In genomic region chr10:52965938-52966401, GRCh38 we compare ENCODE assay signal across 9 cellular contexts.
A peak's percentile ranks its signal among the peaks of the same experiment; 100 is the strongest.
DNase-seq lines count a peak whose midpoint lies in the region; ATAC-seq and TF ChIP-seq lines count a peak whose summit lies in the region.
"Had no signal": no experiment of that assay in that cellular context is flagged by ENCODE, and none has a peak within 500 bp of the region (broad histone marks: within the 10 kb centered on the region; RNA-seq: fewer than 3 reads in every experiment).

No MANE protein-coding gene starts in this region.

- no peaks in the 10 kb centered on the region for H3K27me3 Mint-ChIP-seq in activated naive CD4-positive, alpha-beta T cell treated with anti-CD3 and anti-CD28 coated beads for 36 hours (ENCODE audit: low read depth)

- no peaks in the 10 kb centered on the region for H3K36me3 ChIP-seq in GM06990 (ENCODE audit: control insufficient read depth, insufficient read depth, low read length)

- H3K4me3 Mint-ChIP-seq in activated naive CD4-positive, alpha-beta T cell treated with anti-CD3 and anti-CD28 coated beads for 36 hours: no peak overlapping the region

- CTCF ChIA-PET in activated naive CD4-positive, alpha-beta T cell treated with anti-CD3 and anti-CD28 coated beads for 36 hours (lab: Charles Lee): no interaction called here

- DNase-seq in GM06990 (ENCODE audit: extremely low read depth, insufficient read length): peak; percentile 74
- DNase-seq in OCI-M1 (lab: John Stamatoyannopoulos, UW): peak; percentile 24
- DNase-seq in erythroblast (lab: John Stamatoyannopoulos, UW): no peak
- no peak for DNase-seq in cortex of kidney (lab: John Stamatoyannopoulos, UW)
- DNase-seq in Right ventricle myocardium superior: no peak
- no peak for DNase-seq in activated naive CD4-positive, alpha-beta T cell treated with anti-CD3 and anti-CD28 coated beads for 36 hours
- DNase-seq: activated T-cell treated with anti-CD3 and anti-CD28 coated beads, Interleukin-2, amount 50 U/mL, for 1 hour had no signal

- no peak for TF ChIP-seq CTCF in GM06990 (IDR thresholded peaks at IDR 0.05; ENCODE audit: insufficient read depth, low read length, poor library complexity, severe bottlenecking)

- H3K4me1 Mint-ChIP-seq in activated naive CD4-positive, alpha-beta T cell treated with anti-CD3 and anti-CD28 coated beads for 36 hours (ENCODE audit: low read depth): no peaks in the 10 kb centered on the region

- peaks cover 5% of the 10 kb centered on the region for H3K9me3 Mint-ChIP-seq in activated naive CD4-positive, alpha-beta T cell treated with anti-CD3 and anti-CD28 coated beads for 36 hours

- ATAC-seq in GM19463 (IDR thresholded peaks at IDR 0.05; ENCODE audit: unreplicated experiment): peak; percentile 88
- ATAC-seq in HG03066 (IDR thresholded peaks at IDR 0.05; ENCODE audit: low read depth, unreplicated experiment): peak; percentile 97
- no peak for ATAC-seq in Right ventricle myocardium superior (ENCODE audit: poor library complexity)

- H3K27ac Mint-ChIP-seq in activated naive CD4-positive, alpha-beta T cell treated with anti-CD3 and anti-CD28 coated beads for 36 hours: no peak overlapping the region

- H3K36me3 Mint-ChIP-seq in activated naive CD4-positive, alpha-beta T cell treated with anti-CD3 and anti-CD28 coated beads for 36 hours (ENCODE audit: low read depth): no peaks in the 10 kb centered on the region

- no peaks in the 10 kb centered on the region for H3K27me3 ChIP-seq in GM06990 (replicated peaks; ENCODE audit: control insufficient read depth, insufficient read depth, low read length)

- intact Hi-C loops in Right ventricle myocardium superior (cut with DNase I): no loop called here
- intact Hi-C loops in activated naive CD4-positive, alpha-beta T cell treated with anti-CD3 and anti-CD28 coated beads for 36 hours (cut with micrococcal nuclease): no loop called here

- no peak overlapping the region for H3K4me3 ChIP-seq in GM06990 (replicated peaks; ENCODE audit: low read depth, low read length)

- no peak for TF ChIP-seq POLR2A in erythroblast (IDR thresholded peaks at IDR 0.05; ENCODE audit: low read length)

Comparison
In these comparisons a context has a peak if more than half of its experiments do, and no peak if none do; other contexts are left out.
1. DNase-seq: peak in GM06990 (single experiment) and OCI-M1 (single experiment); none in erythroblast (0 of 2), cortex of kidney (single experiment), Right ventricle myocardium superior (single experiment) and activated naive CD4-positive, alpha-beta T cell treated with anti-CD3 and anti-CD28 coated beads for 36 hours (single experiment).